In genomic region chr1:47333578-47333921, GRCh38 we compare ENCODE assay signal across 8 cellular contexts. TPM values are rescaled to one million over a fixed set of nuclear protein-coding genes. Genes with fewer than 3 reads are reported as not detected.
DNase-seq lines count a peak whose midpoint lies in the region; ATAC-seq, FAIRE-seq and TF ChIP-seq lines count a peak whose summit lies in the region.

CMPK1 (plus strand) TSS chr1:47333790; CDS start chr1:47333946, 156 bp downstream.

- no peak within 1 kb of the TSS for H3K4me3 Mint-ChIP-seq in activated naive CD8-positive, alpha-beta T cell treated with anti-CD3 and anti-CD28 coated beads, Interleukin-2, amount 50 U/mL, for 24 hours

- 0 to 1% (median 0%) methylated on average over 26 to 40 of the region's 40 CpGs for WGBS in heart left ventricle, 4 donors
- WGBS in upper lobe of left lung, 2 donors: 0 to 1% methylated on average over 5 to 14 of the region's 40 CpGs

- H3K4me1 Mint-ChIP-seq in activated naive CD8-positive, alpha-beta T cell treated with anti-CD3 and anti-CD28 coated beads, Interleukin-2, amount 50 U/mL, for 24 hours: peaks cover 20% of the 10 kb centered on the region

- H3K36me3 ChIP-seq in heart left ventricle (peaks cover 0 to 6% (median 0%) of the 10 kb centered on the region in 9 donors), upper lobe of left lung (no peaks in the 10 kb centered on the region)

- peak; percentile 71 for TF ChIP-seq POLR2A in GM12891 (IDR thresholded peaks at IDR 0.05; ENCODE audit: low read depth, low read length)
- TF ChIP-seq POLR2A in heart left ventricle (IDR thresholded peaks at IDR 0.05): no peak
- TF ChIP-seq POLR2A in upper lobe of left lung (IDR thresholded peaks at IDR 0.05): no peak

- H3K27me3 ChIP-seq in heart left ventricle: no peaks in the 10 kb centered on the region
- no peaks in the 10 kb centered on the region for H3K27me3 ChIP-seq in upper lobe of left lung

- H3K9me3 ChIP-seq in heart left ventricle (no peaks in the 10 kb centered on the region), upper lobe of left lung (no peaks in the 10 kb centered on the region)

- DNase-seq in GM12891 (ENCODE audit: insufficient read length, low spot score): peak; percentile 72
- DNase-seq in NCI-H1105 treated with DMSO at 0.1 percent for 48 hours (lab: John Stamatoyannopoulos, UW): peak; percentile 87
- peak; percentile 87 for DNase-seq in SW480 (ENCODE audit: low spot score)
- peak; percentile 81 for DNase-seq in activated naive CD8-positive, alpha-beta T cell treated with anti-CD3 and anti-CD28 coated beads, Interleukin-2, amount 50 U/mL, for 24 hours
- peak; percentile 86 to 93 (median 87) for DNase-seq in heart left ventricle
- peak; percentile 96 for DNase-seq in posterior vena cava (ENCODE audit: low spot score)
- DNase-seq in upper lobe of left lung: peak; percentile 86 to 96

- peak; percentile 97 for FAIRE-seq in GM12891 (lab: Jason Lieb, UNC)

- TF ChIP-seq CTCF in heart left ventricle (IDR thresholded peaks at IDR 0.05) (peak in 4 of 12 donors; percentile 18 to 39 (median 31)), upper lobe of left lung (IDR thresholded peaks at IDR 0.05) (no peak)

- H3K27ac ChIP-seq in heart left ventricle (peak within 1 kb of the TSS; percentile 94 to 99 (median 98)), upper lobe of left lung (peak within 1 kb of the TSS; percentile 97 to 99 (median 98))

- no peak for TF ChIP-seq EP300 in upper lobe of left lung (IDR thresholded peaks at IDR 0.05)

- H3K4me3 ChIP-seq in heart left ventricle (peak within 1 kb of the TSS; percentile 59 to 98 (median 90)), upper lobe of left lung (peak within 1 kb of the TSS; percentile 85 to 98 (median 94))

- H3K27me3 Mint-ChIP-seq in activated naive CD8-positive, alpha-beta T cell treated with anti-CD3 and anti-CD28 coated beads, Interleukin-2, amount 50 U/mL, for 24 hours: no peaks in the 10 kb centered on the region

- no peaks in the 10 kb centered on the region for H3K9me3 Mint-ChIP-seq in activated naive CD8-positive, alpha-beta T cell treated with anti-CD3 and anti-CD28 coated beads, Interleukin-2, amount 50 U/mL, for 24 hours

- ATAC-seq in HG02763 (IDR thresholded peaks at IDR 0.05; ENCODE audit: unreplicated experiment): peak; percentile 71
- peak; percentile 79 for ATAC-seq in activated naive CD8-positive, alpha-beta T cell treated with anti-CD3 and anti-CD28 coated beads, Interleukin-2, amount 50 U/mL, for 24 hours
- peak; percentile 56 to 90 (median 85) for ATAC-seq in heart left ventricle
- ATAC-seq in upper lobe of left lung (ENCODE audit: low FRiP score in 2 of 2): peak; percentile 89 to 94

- no peaks in the 10 kb centered on the region for H3K36me3 Mint-ChIP-seq in activated naive CD8-positive, alpha-beta T cell treated with anti-CD3 and anti-CD28 coated beads, Interleukin-2, amount 50 U/mL, for 24 hours (ENCODE audit: low read depth)

- H3K27ac Mint-ChIP-seq in activated naive CD8-positive, alpha-beta T cell treated with anti-CD3 and anti-CD28 coated beads, Interleukin-2, amount 50 U/mL, for 24 hours: peak within 1 kb of the TSS; percentile 96

- intact Hi-C loops in heart left ventricle (cut with DNase I): loop anchor here in 5 of 10 donors (1.0 to 5.0 kb wide), 3 partner anchors 19 to 674 kb away; partner anchors contain the start of gene STIL (in 4 of the 5)
- intact Hi-C loops in posterior vena cava (cut with DNase I): no loop called here

- H3K4me1 ChIP-seq in heart left ventricle: peaks cover 3 to 39% (median 29%) of the 10 kb centered on the region in 12 donors
- peaks cover 22 to 35% (median 25%) of the 10 kb centered on the region in 4 donors for H3K4me1 ChIP-seq in upper lobe of left lung

TF ChIP-seq in GM12891, 5 proteins besides CTCF, POLR2A, EP300 and RAD21:
- peak; percentile 55; the same call in 1 of the 2 replicates for TF ChIP-seq POLR2AphosphoS5 (IDR thresholded peaks at IDR 0.05; ENCODE audit: low read depth, low read length)
- TF ChIP-seq PAX5 (IDR thresholded peaks at IDR 0.05; ENCODE audit: insufficient read depth, low read length, severe bottlenecking): no peak
- TF ChIP-seq POU2F2 (IDR thresholded peaks at IDR 0.05; ENCODE audit: low read depth, low read length): no peak
- no peak for TF ChIP-seq SPI1 (IDR thresholded peaks at IDR 0.05; ENCODE audit: low read depth, low read length)
- TF ChIP-seq TAF1 (IDR thresholded peaks at IDR 0.05; ENCODE audit: low read depth, low read length): no peak

RNA-seq across cellular contexts. Expression of gene CMPK1, which starts in this region (rescaled TPM):
- 72.4 TPM for polyA plus RNA-seq in GM12891 (2012; ENCODE audit: low read depth, missing spikeins)
- total RNA-seq in heart left ventricle (10 to 100 TPM; 42.3 to 88.7 (median 73.0) TPM), posterior vena cava (100 to 1,000 TPM; 109 to 127 TPM), upper lobe of left lung (100 to 1,000 TPM in 3 of 6 donors, 10 to 100 TPM in 3; 36.7 to 134 (median 97.7) TPM)
- polyA plus RNA-seq in heart left ventricle: 10 to 100 TPM; 37.0 to 68.4 TPM

Comparison
In these comparisons a context has a peak if more than half of its experiments do, and no peak if none do; other contexts are left out.
1. Peak in every context shown above with its lines: DNase-seq, ATAC-seq, H3K4me3 ChIP-seq and H3K27ac ChIP-seq.